ENCODE assay signal across 9 cellular contexts in the genomic region with DNA sequence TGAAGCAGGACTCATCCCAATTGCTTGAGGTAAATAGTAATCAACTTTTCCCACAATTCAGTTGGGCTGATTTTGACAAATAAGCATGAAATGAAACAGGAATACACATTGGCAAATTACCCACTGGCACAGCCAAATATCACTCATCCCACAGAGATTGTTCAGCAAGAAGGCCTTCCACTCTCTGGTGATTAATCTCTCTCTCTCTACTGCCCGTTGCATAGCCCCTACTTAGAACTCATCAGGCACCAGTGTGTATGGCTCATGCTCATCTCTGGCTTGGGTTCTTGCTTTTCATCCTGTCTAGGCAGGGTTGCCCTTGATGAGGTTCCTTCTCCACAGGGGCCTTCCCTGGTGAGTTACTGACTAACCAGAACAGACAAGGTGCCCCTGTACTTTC. TPM values are rescaled to one million over a fixed set of nuclear protein-coding genes. Genes with fewer than 3 reads are reported as not detected.
DNase-seq lines count a peak whose midpoint lies in the region; ATAC-seq and TF ChIP-seq lines count a peak whose summit lies in the region.
"Had no signal": no experiment of that assay in that cellular context is flagged by ENCODE, and none has a peak within 500 bp of the region (broad histone marks: within the 10 kb centered on the region; RNA-seq: fewer than 3 reads in every experiment).

No MANE protein-coding gene starts in this region.

- 65% methylated on average over 1 of the region's 1 CpG for WGBS in SK-N-SH (ENCODE audit: low lambda C conversion rate)
- 62 to 75% (median 67%) methylated on average over 1 of the region's 1 CpG for WGBS in stomach, 5 donors

- no peaks in the 10 kb centered on the region for H3K9me3 Mint-ChIP-seq in activated T-helper 17 cell treated with anti-CD3 and anti-CD28 coated beads, Interleukin-2, amount 50 U/mL, for 72 hours

- H3K4me2 ChIP-seq in SK-N-SH = peak overlapping the region; percentile 80

- H3F3A ChIP-seq in SK-N-SH (replicated peaks; ENCODE audit: insufficient read depth) = peaks cover 11% of the 10 kb centered on the region

- H3K9me2 ChIP-seq in SK-N-SH = no peaks in the 10 kb centered on the region

- H3K4me3 Mint-ChIP-seq in activated T-helper 17 cell treated with anti-CD3 and anti-CD28 coated beads, Interleukin-2, amount 50 U/mL, for 72 hours = peak overlapping the region; percentile 91

- in situ Hi-C loops in KBM-7 (cut with MboI; ENCODE audit: low pct_unique_long_range_greater_than_20kb, low sequenced_read_pairs) = no loop called here

- CTCF ChIA-PET in SK-N-SH (lab: Yijun Ruan, JAX) = interaction anchor here (1.1 to 2.6 kb wide), 4 partner anchors 8 to 178 kb away, joined by 3 to 8 read pairs (median 6); a partner anchor contains a TSS

- H3K4me1 ChIP-seq in SK-N-SH (ENCODE audit: control insufficient read depth in 1 of 2, insufficient read depth in 2 of 2, low read depth in 1 of 2, low read length in 1 of 2) = peaks cover 0 to 7% of the 10 kb centered on the region in 2 experiments; a peak in 2 of 4 replicates
- H3K4me1 ChIP-seq in stomach = peaks cover 34 to 54% (median 49%) of the 10 kb centered on the region in 4 donors

- no peaks in the 10 kb centered on the region for H3K9me3 ChIP-seq in SK-N-SH
- H3K9me3 ChIP-seq in iPS-18c (ENCODE audit: control insufficient read depth, insufficient read depth, low read length) = no peaks in the 10 kb centered on the region
- H3K9me3 ChIP-seq in stomach = no peaks in the 10 kb centered on the region

- H3K36me3 ChIP-seq in SK-N-SH (replicated peaks in 1 of 2; ENCODE audit: control insufficient read depth in 1 of 2, insufficient read depth in 2 of 2, low read length in 1 of 2) = peaks cover 17 to 19% of the 10 kb centered on the region in 2 experiments
- peaks cover 19 to 40% (median 36%) of the 10 kb centered on the region in 4 donors for H3K36me3 ChIP-seq in stomach

- no peak for TF ChIP-seq RAD21 in SK-N-SH (IDR thresholded peaks at IDR 0.05; ENCODE audit: low read length)

- H3K4me1 Mint-ChIP-seq in activated T-helper 17 cell treated with anti-CD3 and anti-CD28 coated beads, Interleukin-2, amount 50 U/mL, for 72 hours = peaks cover 13% of the 10 kb centered on the region

- no peaks in the 10 kb centered on the region for H4K20me1 ChIP-seq in SK-N-SH (ENCODE audit: insufficient read depth)

- peak overlapping the region; percentile 83 to 84 for H3K4me3 ChIP-seq in SK-N-SH (ENCODE audit: low read depth in 2 of 2, low read length in 1 of 2)
- H3K4me3 ChIP-seq in iPS-18c (ENCODE audit: insufficient read depth, low read depth, low read length) = peak overlapping the region; percentile 100; the same call in 1 of the 2 replicates
- peak overlapping the region; percentile 84 to 91 (median 88) for H3K4me3 ChIP-seq in stomach

- POLR2A ChIA-PET in SK-N-SH (lab: Yijun Ruan, JAX) = interaction anchor here (0.5 kb wide), 1 partner anchor 8 kb away, joined by 5 read pairs; no protein-coding TSS in a partner anchor

- no peak for TF ChIP-seq POLR2A in stomach (IDR thresholded peaks at IDR 0.05)

- TF ChIP-seq CTCF in SK-N-SH (IDR thresholded peaks at IDR 0.05) (no peak), stomach (IDR thresholded peaks at IDR 0.05) (no peak)

- no peaks in the 10 kb centered on the region for H3K27me3 Mint-ChIP-seq in activated T-helper 17 cell treated with anti-CD3 and anti-CD28 coated beads, Interleukin-2, amount 50 U/mL, for 72 hours

- no peaks in the 10 kb centered on the region for H3K27me3 ChIP-seq in SK-N-SH (ENCODE audit: insufficient read depth)
- no peaks in the 10 kb centered on the region for H3K27me3 ChIP-seq in stomach

- peak overlapping the region; percentile 89 for H3K9ac ChIP-seq in SK-N-SH

- ATAC-seq in SK-N-SH treated with all-trans-retinoic acid at 6 μM for 48 hours (no peak), GM18517 (IDR thresholded peaks at IDR 0.05; ENCODE audit: unreplicated experiment) (no peak)
- ATAC-seq in activated T-helper 17 cell treated with anti-CD3 and anti-CD28 coated beads, Interleukin-2, amount 50 U/mL, for 72 hours (replicated peaks) = no peak

- intact Hi-C loops in stomach (cut with DNase I; ENCODE audit: low total_unique reads) = no loop called here

- peak overlapping the region; percentile 94 for H3K27ac Mint-ChIP-seq in activated T-helper 17 cell treated with anti-CD3 and anti-CD28 coated beads, Interleukin-2, amount 50 U/mL, for 72 hours

- H2AFZ ChIP-seq in SK-N-SH (ENCODE audit: low read depth) = no peak overlapping the region

- TF ChIP-seq EP300 in SK-N-SH (IDR thresholded peaks at IDR 0.05; ENCODE audit: borderline replicate concordance in 1 of 2, low read depth in 1 of 2, low read length in 1 of 2) = no peak
- TF ChIP-seq EP300 in stomach (IDR thresholded peaks at IDR 0.05) = no peak

- DNase-seq in SK-N-SH (no peak), stomach (no peak), GM19240 (ENCODE audit: insufficient read length, low spot score) (no peak), KBM-7 (no peak)
- DNase-seq: 8988T had no signal

- peaks cover 12% of the 10 kb centered on the region for H3K36me3 Mint-ChIP-seq in activated T-helper 17 cell treated with anti-CD3 and anti-CD28 coated beads, Interleukin-2, amount 50 U/mL, for 72 hours (ENCODE audit: low read depth)

- H3K27ac ChIP-seq in SK-N-SH (ENCODE audit: low read depth in 2 of 2, low read length in 1 of 2) (no peak overlapping the region; a peak in 1 of 4 replicates), stomach (peak overlapping the region in 4 of 5 donors; percentile 90 to 97 (median 96))

- peaks cover 52% of the 10 kb centered on the region for H3K79me2 ChIP-seq in SK-N-SH (ENCODE audit: insufficient read depth)

TF ChIP-seq in SK-N-SH, 30 proteins besides CTCF, POLR2A, EP300 and RAD21 (continues in another document):
- TF ChIP-seq SIN3A (IDR thresholded peaks at IDR 0.05; ENCODE audit: borderline replicate concordance, low read depth, low read length) (no peak), JUND (IDR thresholded peaks at IDR 0.05) (no peak), TCF12 (IDR thresholded peaks at IDR 0.05) (no peak)
- TF ChIP-seq, protein P1, sequence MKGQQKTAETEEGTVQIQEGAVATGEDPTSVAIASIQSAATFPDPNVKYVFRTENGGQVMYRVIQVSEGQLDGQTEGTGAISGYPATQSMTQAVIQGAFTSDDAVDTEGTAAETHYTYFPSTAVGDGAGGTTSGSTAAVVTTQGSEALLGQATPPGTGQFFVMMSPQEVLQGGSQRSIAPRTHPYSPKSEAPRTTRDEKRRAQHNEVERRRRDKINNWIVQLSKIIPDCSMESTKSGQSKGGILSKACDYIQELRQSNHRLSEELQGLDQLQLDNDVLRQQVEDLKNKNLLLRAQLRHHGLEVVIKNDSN (IDR thresholded peaks at IDR 0.05; ENCODE audit: borderline replicate concordance, low read depth) = no peak

TF ChIP-seq in SK-N-SH treated with all-trans-retinoic acid at 6 μM for 48 hours, 23 proteins besides CTCF, POLR2A, EP300 and RAD21 (continues in another document):
- TF ChIP-seq OSR1 (CRISPR knock-in tag; IDR thresholded peaks at IDR 0.05) = no peak
- TF ChIP-seq ARNTL (CRISPR knock-in tag; IDR thresholded peaks at IDR 0.05; ENCODE audit: borderline replicate concordance, low read depth) = no peak
- no peak for TF ChIP-seq ZNF565 (CRISPR knock-in tag; conservative IDR thresholded peaks at IDR 0.05; ENCODE audit: low read depth)
- no peak for TF ChIP-seq PPARA (CRISPR knock-in tag; IDR thresholded peaks at IDR 0.05; ENCODE audit: borderline replicate concordance)
- TF ChIP-seq ZC3H10 (CRISPR knock-in tag; IDR thresholded peaks at IDR 0.05) = no peak
- TF ChIP-seq, protein P2, sequence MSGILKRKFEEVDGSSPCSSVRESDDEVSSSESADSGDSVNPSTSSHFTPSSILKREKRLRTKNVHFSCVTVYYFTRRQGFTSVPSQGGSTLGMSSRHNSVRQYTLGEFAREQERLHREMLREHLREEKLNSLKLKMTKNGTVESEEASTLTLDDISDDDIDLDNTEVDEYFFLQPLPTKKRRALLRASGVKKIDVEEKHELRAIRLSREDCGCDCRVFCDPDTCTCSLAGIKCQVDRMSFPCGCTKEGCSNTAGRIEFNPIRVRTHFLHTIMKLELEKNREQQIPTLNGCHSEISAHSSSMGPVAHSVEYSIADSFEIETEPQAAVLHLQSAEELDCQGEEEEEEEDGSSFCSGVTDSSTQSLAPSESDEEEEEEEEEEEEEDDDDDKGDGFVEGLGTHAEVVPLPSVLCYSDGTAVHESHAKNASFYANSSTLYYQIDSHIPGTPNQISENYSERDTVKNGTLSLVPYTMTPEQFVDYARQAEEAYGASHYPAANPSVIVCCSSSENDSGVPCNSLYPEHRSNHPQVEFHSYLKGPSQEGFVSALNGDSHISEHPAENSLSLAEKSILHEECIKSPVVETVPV (CRISPR knock-in tag; IDR thresholded peaks at IDR 0.05) = no peak
- no peak for TF ChIP-seq ZFP30 (CRISPR knock-in tag; IDR thresholded peaks at IDR 0.05)
- no peak for TF ChIP-seq RARB (CRISPR knock-in tag; IDR thresholded peaks at IDR 0.05)

RNA-seq across cellular contexts. Expression of a gene that starts 1.1 kb away (rescaled TPM):
- 51.0 and 65.7 TPM in 2 replicates for polyA plus RNA-seq in SK-N-SH (2012; rRNA removed)
- 37.8 and 46.0 TPM in 2 replicates for polyA plus RNA-seq in SK-N-SH (2012; cell fraction: cytosol; rRNA removed)
- polyA plus RNA-seq in SK-N-SH (2012; cell fraction: nucleus; rRNA removed) = 138 and 143 TPM in 2 replicates
- 10 to 100 TPM; 46.1 to 71.6 TPM for total RNA-seq in activated T-helper 17 cell treated with anti-CD3 and anti-CD28 coated beads, Interleukin-2, amount 50 U/mL, for 72 hours
- total RNA-seq in stomach = 100 to 1,000 TPM in 1 of 5 donors, 10 to 100 TPM in 4; 35.9 to 126 (median 57.6) TPM
- 10 to 100 TPM; 23.8 to 39.0 (median 36.8) TPM for polyA plus RNA-seq in stomach

RNA-seq across cellular contexts. Expression of a gene that starts 30.8 kb away (rescaled TPM):
- 0.28 and 0.86 TPM in 2 replicates for polyA plus RNA-seq in SK-N-SH (2012; rRNA removed)
- 0.20 and 0.21 TPM in 2 replicates for polyA plus RNA-seq in SK-N-SH (2012; cell fraction: cytosol; rRNA removed)
- polyA plus RNA-seq in SK-N-SH (2012; cell fraction: nucleus; rRNA removed) = 5.2 and 5.6 TPM in 2 replicates
- total RNA-seq in activated T-helper 17 cell treated with anti-CD3 and anti-CD28 coated beads, Interleukin-2, amount 50 U/mL, for 72 hours = 1 to 10 TPM in 1 of 2 donors, under 1 TPM in 1; 0.61 to 1.7 TPM
- under 1 TPM in 1 of 5 donors, not detected in 4; 0.92 TPM for total RNA-seq in stomach
- polyA plus RNA-seq in stomach = under 1 TPM in 1 of 3 donors, not detected in 2; 0.43 TPM

RNA-seq across cellular contexts. Expression of a gene that starts 30.9 kb away (rescaled TPM):
- polyA plus RNA-seq in SK-N-SH (2012; rRNA removed) (8.0 and 10.0 TPM in 2 replicates), stomach (10 to 100 TPM in 1 of 3 donors, 1 to 10 TPM in 2; 7.8 to 10.3 (median 8.7) TPM)
- polyA plus RNA-seq in SK-N-SH (2012; cell fraction: cytosol; rRNA removed) = 0.63 and 1.8 TPM in 2 replicates
- 114 and 147 TPM in 2 replicates for polyA plus RNA-seq in SK-N-SH (2012; cell fraction: nucleus; rRNA removed)
- total RNA-seq in activated T-helper 17 cell treated with anti-CD3 and anti-CD28 coated beads, Interleukin-2, amount 50 U/mL, for 72 hours = 10 to 100 TPM in 1 of 2 donors, 1 to 10 TPM in 1; 7.7 to 21.6 TPM
- total RNA-seq in stomach = 10 to 100 TPM in 2 of 5 donors, 1 to 10 TPM in 3; 2.2 to 21.6 (median 8.8) TPM

RNA-seq across cellular contexts. Expression of a gene that starts 57.1 kb away (rescaled TPM):
- polyA plus RNA-seq in SK-N-SH (2012; rRNA removed) (254 and 275 TPM in 2 replicates), stomach (100 to 1,000 TPM in 1 of 3 donors, 10 to 100 TPM in 2; 46.4 to 100 (median 95.3) TPM)
- 257 and 303 TPM in 2 replicates for polyA plus RNA-seq in SK-N-SH (2012; cell fraction: cytosol; rRNA removed)
- polyA plus RNA-seq in SK-N-SH (2012; cell fraction: nucleus; rRNA removed) = 94.4 and 121 TPM in 2 replicates
- 10 to 100 TPM in 1 of 2 donors, 1 to 10 TPM in 1; 7.2 to 15.9 TPM for total RNA-seq in activated T-helper 17 cell treated with anti-CD3 and anti-CD28 coated beads, Interleukin-2, amount 50 U/mL, for 72 hours
- total RNA-seq in stomach = 10 to 100 TPM in 4 of 5 donors, 1 to 10 TPM in 1; 7.6 to 99.4 (median 22.9) TPM

Comparison
In these comparisons a context has a peak if more than half of its experiments do, and no peak if none do; other contexts are left out.
1. H3K27ac ChIP-seq: peak in stomach (4 of 5); none in SK-N-SH (0 of 2).
2. Peak in every context shown above with its lines, with median percentiles within 50 percentile points of each other: H3K4me3 ChIP-seq.